ENCODE assay signal across 8 cellular contexts in the genomic region with DNA sequence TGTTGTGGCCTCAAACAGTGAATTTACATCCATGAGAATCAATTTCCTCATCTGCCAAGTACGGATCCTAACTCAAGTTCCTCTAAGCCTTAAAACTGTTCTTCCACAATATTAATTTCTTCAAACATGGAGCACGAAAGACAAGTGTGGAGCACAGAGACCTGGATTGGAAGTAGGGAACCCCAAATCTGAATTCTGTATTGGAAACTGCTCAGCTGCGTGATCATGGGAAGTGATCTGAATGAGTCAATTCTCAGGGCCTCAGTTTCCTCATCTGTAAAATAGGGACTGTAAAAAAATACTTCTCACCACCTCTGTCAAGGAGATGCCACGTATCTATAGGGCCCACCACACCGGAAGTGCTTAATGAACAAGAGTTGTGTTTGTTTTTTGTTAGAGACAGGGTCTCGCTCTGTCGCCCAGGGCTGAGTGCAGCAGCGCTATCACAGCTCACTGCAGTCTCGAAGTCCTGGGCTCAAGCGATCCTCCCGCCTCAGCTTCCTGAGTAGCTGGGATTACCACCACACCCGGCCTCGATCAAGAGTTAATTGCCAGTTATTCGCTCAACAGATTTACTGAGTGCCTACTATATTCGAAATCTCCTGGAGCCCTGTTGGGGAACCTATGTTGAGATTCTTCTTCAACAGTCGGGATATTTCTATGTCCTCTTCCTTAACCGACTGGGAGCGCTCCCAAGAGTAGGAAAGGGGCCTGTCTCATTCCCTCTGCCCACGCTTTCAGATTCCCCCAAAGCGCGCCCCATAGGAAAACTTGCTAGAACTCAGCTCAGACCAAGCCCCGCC. TPM values are rescaled to one million over a fixed set of nuclear protein-coding genes. Genes with fewer than 3 reads are reported as not detected.
A peak's percentile ranks its signal among the peaks of the same experiment; 100 is the strongest.
DNase-seq lines count a peak whose midpoint lies in the region; ATAC-seq and TF ChIP-seq lines count a peak whose summit lies in the region.

No MANE protein-coding gene starts in this region.

- 15 to 18% methylated on average over 22 of the region's 22 CpGs for WGBS in aorta, 2 donors

- ATAC-seq in aorta (ENCODE audit: low FRiP score): no peak

- H3K27ac Mint-ChIP-seq in Caco-2 (ENCODE audit: unreplicated experiment) (peak overlapping the region; percentile 98), endothelial cell (ENCODE audit: unreplicated experiment) (peak overlapping the region; percentile 82), osteocyte (ENCODE audit: unreplicated experiment) (peak overlapping the region; percentile 99)

- H3K36me3 Mint-ChIP-seq in Caco-2 (ENCODE audit: insufficient read depth, unreplicated experiment) (peaks cover 67% of the 10 kb centered on the region), endothelial cell (ENCODE audit: low read depth, unreplicated experiment) (peaks cover 21% of the 10 kb centered on the region), osteocyte (ENCODE audit: unreplicated experiment) (peaks cover 10% of the 10 kb centered on the region)

- H3K27ac ChIP-seq in OCI-LY7 (ENCODE audit: low read depth, low read length, poor library complexity, severe bottlenecking): peak overlapping the region; percentile 70
- peak overlapping the region in 1 of 2 donors; percentile 68 for H3K27ac ChIP-seq in aorta (ENCODE audit: low read depth in 1 of 2, low read length in 2 of 2)

- peaks cover 5% of the 10 kb centered on the region for H3K36me3 ChIP-seq in Caco-2 (ENCODE audit: control insufficient read depth, insufficient read depth, low read length)
- peaks cover 28% of the 10 kb centered on the region for H3K36me3 ChIP-seq in OCI-LY7 (ENCODE audit: insufficient read depth, low read length)
- H3K36me3 ChIP-seq in aorta (ENCODE audit: control insufficient read depth in 1 of 2, insufficient read depth in 2 of 2, low read length in 1 of 2): no peaks in the 10 kb centered on the region

- no peaks in the 10 kb centered on the region for H3K27me3 Mint-ChIP-seq in Caco-2 (ENCODE audit: insufficient read depth, unreplicated experiment)
- peaks cover 7% of the 10 kb centered on the region for H3K27me3 Mint-ChIP-seq in endothelial cell (ENCODE audit: unreplicated experiment)
- H3K27me3 Mint-ChIP-seq in osteocyte (ENCODE audit: unreplicated experiment): no peaks in the 10 kb centered on the region

- H2AFZ ChIP-seq in OCI-LY7 (ENCODE audit: low read length): peak overlapping the region; percentile 16; the same call in 1 of the 2 replicates

- no peaks in the 10 kb centered on the region for H4K20me1 ChIP-seq in OCI-LY7 (ENCODE audit: insufficient read depth, low read length)

- no TSS peak for BruUV-seq in Caco-2 (replicated peaks; lab: Mats Ljungman, UMichigan)
- BruUV-seq in OCI-LY7 (replicated peaks; lab: Mats Ljungman, UMichigan): TSS peak; percentile 75

- intact Hi-C loops in Caco-2 (cut with micrococcal nuclease; ENCODE audit: unreplicated experiment) (loop anchor here (1.0 kb wide), 4 partner anchors 9 to 94 kb away; a partner anchor contains a TSS), OCI-LY7 (cut with micrococcal nuclease; ENCODE audit: unreplicated experiment) (loop anchor here (1.0 kb wide), 1 partner anchor 17 kb away; a partner anchor contains a TSS), aorta (cut with DNase I) (loop anchor here in 1 of 2 donors (1.0 to 10.0 kb wide), 3 partner anchors 21 to 362 kb away; a partner anchor contains a TSS)

- TF ChIP-seq CTCF in Caco-2 (IDR thresholded peaks at IDR 0.05; ENCODE audit: insufficient read depth in 1 of 2, low read depth in 1 of 2, low read length in 1 of 2, severe bottlenecking in 1 of 2, unreplicated experiment in 1 of 2): no peak
- TF ChIP-seq CTCF in OCI-LY7 (conservative IDR thresholded peaks at IDR 0.05; ENCODE audit: low read length): no peak
- TF ChIP-seq CTCF in endothelial cell (IDR thresholded peaks at IDR 0.05; ENCODE audit: unreplicated experiment): no peak
- TF ChIP-seq CTCF in osteocyte (IDR thresholded peaks at IDR 0.05): no peak

- CTCF ChIA-PET in Caco-2 (lab: Charles Lee) (interaction anchor here (1.0 to 2.4 kb wide), 7 partner anchors 9 to 81 kb away, joined by 4 to 17 read pairs (median 10); a partner anchor contains a TSS), OCI-LY7 (lab: Charles Lee; ENCODE audit: unreplicated experiment) (no interaction called here)

- DNase-seq in Caco-2 (no peak), OCI-LY7 (ENCODE audit: low spot score) (peak; percentile 68), endothelial cell (ENCODE audit: low spot score) (no peak), osteocyte (ENCODE audit: extremely low spot score, unreplicated experiment) (no peak), NCI-H526 treated with DMSO at 0.1 percent for 48 hours (lab: John Stamatoyannopoulos, UW) (no peak), aorta (no peak), NCI-H82 treated with DMSO at 0.1 percent for 48 hours (lab: John Stamatoyannopoulos, UW; ENCODE audit: unreplicated experiment) (no peak)
- no peak for DNase-seq in stimulated activated CD4-positive, alpha-beta T cell treated with anti-CD3 and anti-CD28 coated beads, Interleukin-1b, Interleukin-23, amount 100 ng/mL, for 48 hours

- H3K9me3 Mint-ChIP-seq in Caco-2 (ENCODE audit: unreplicated experiment) (no peaks in the 10 kb centered on the region), endothelial cell (ENCODE audit: unreplicated experiment) (no peaks in the 10 kb centered on the region), osteocyte (ENCODE audit: unreplicated experiment) (no peaks in the 10 kb centered on the region)

- H3K79me2 ChIP-seq in OCI-LY7 (ENCODE audit: insufficient read depth, low read depth, low read length): peaks cover 28% of the 10 kb centered on the region

- H3K4me2 ChIP-seq in OCI-LY7 (ENCODE audit: low read length): peak overlapping the region; percentile 91

- H3K9me3 ChIP-seq in Caco-2: no peaks in the 10 kb centered on the region
- H3K9me3 ChIP-seq in OCI-LY7 (ENCODE audit: low read length): no peaks in the 10 kb centered on the region
- H3K9me3 ChIP-seq in aorta (ENCODE audit: control insufficient read depth, low read length): no peaks in the 10 kb centered on the region

- H3K4me3 Mint-ChIP-seq in Caco-2 (ENCODE audit: unreplicated experiment): peak overlapping the region; percentile 97
- H3K4me3 Mint-ChIP-seq in endothelial cell (ENCODE audit: unreplicated experiment): peak overlapping the region; percentile 90
- H3K4me3 Mint-ChIP-seq in osteocyte (ENCODE audit: unreplicated experiment): peak overlapping the region; percentile 100

- POLR2A ChIA-PET in Caco-2 (lab: Charles Lee): interaction anchor here (0.6 to 2.6 kb wide), 13 partner anchors 9 to 820 kb away, joined by 3 to 56 read pairs (median 10); a partner anchor contains a TSS
- POLR2A ChIA-PET in OCI-LY7 (lab: Charles Lee): interaction anchor here (0.6 to 1.6 kb wide), 9 partner anchors 10 to 95 kb away, joined by 3 to 8 read pairs (median 7); a partner anchor contains a TSS

- no peaks in the 10 kb centered on the region for H3K9me2 ChIP-seq in OCI-LY7 (ENCODE audit: insufficient read depth, low read length)

- H3K4me3 ChIP-seq in Caco-2 (ENCODE audit: low read depth, low read length) (peak overlapping the region; percentile 49), OCI-LY7 (ENCODE audit: low read depth, low read length, poor library complexity, severe bottlenecking) (peak overlapping the region; percentile 85), aorta (ENCODE audit: low read length in 2 of 2) (peak overlapping the region in 1 of 2 donors; percentile 29)

- H3K4me1 ChIP-seq in Caco-2: peaks cover 23% of the 10 kb centered on the region
- peaks cover 21% of the 10 kb centered on the region for H3K4me1 ChIP-seq in OCI-LY7 (ENCODE audit: insufficient read depth, low read length, poor library complexity, severe bottlenecking)
- no peaks in the 10 kb centered on the region for H3K4me1 ChIP-seq in aorta (ENCODE audit: control insufficient read depth in 1 of 2, insufficient read depth in 2 of 2, low read length in 2 of 2)

- H3K4me1 Mint-ChIP-seq in Caco-2 (ENCODE audit: low read depth, unreplicated experiment): peaks cover 9% of the 10 kb centered on the region
- peaks cover 18% of the 10 kb centered on the region for H3K4me1 Mint-ChIP-seq in endothelial cell (ENCODE audit: unreplicated experiment)
- H3K4me1 Mint-ChIP-seq in osteocyte (ENCODE audit: unreplicated experiment): peaks cover 27% of the 10 kb centered on the region

- H3K27me3 ChIP-seq in Caco-2 (replicated peaks; ENCODE audit: control insufficient read depth, insufficient read depth, low read length): no peaks in the 10 kb centered on the region
- H3K27me3 ChIP-seq in aorta (ENCODE audit: control insufficient read depth in 1 of 2, insufficient read depth in 2 of 2, low read length in 1 of 2): no peaks in the 10 kb centered on the region

RNA-seq across cellular contexts. Expression of a gene that starts 1.6 kb away (rescaled TPM):
- total RNA-seq in Caco-2 (2022): 45.2 and 52.2 TPM in 2 replicates
- 12.2 and 15.7 TPM in 2 replicates for total RNA-seq in OCI-LY7 (2014; rRNA removed; shearing (Covaris generic))
- total RNA-seq in OCI-LY7 (2022): 18.6 and 21.3 TPM in 2 replicates
- total RNA-seq in endothelial cell (ENCODE audit: unreplicated experiment): 42.9 TPM
- 31.4 and 33.4 TPM in 2 replicates for total RNA-seq in osteocyte
- total RNA-seq in aorta: 10 to 100 TPM; 34.8 to 46.3 TPM
- 10 to 100 TPM; 25.0 to 28.5 TPM for polyA plus RNA-seq in aorta

RNA-seq across cellular contexts. Expression of a gene that starts 16.7 kb away (rescaled TPM):
- 7.7 and 8.6 TPM in 2 replicates for total RNA-seq in Caco-2 (2022)
- 5.0 and 5.7 TPM in 2 replicates for total RNA-seq in OCI-LY7 (2014; rRNA removed; shearing (Covaris generic))
- 5.5 and 6.1 TPM in 2 replicates for total RNA-seq in OCI-LY7 (2022)
- total RNA-seq in endothelial cell (ENCODE audit: unreplicated experiment): 11.8 TPM
- total RNA-seq in osteocyte: 13.3 and 13.8 TPM in 2 replicates
- total RNA-seq in aorta: 10 to 100 TPM; 19.7 to 27.8 TPM
- polyA plus RNA-seq in aorta: 10 to 100 TPM; 13.0 to 15.8 TPM

RNA-seq across cellular contexts. Expression of a gene that starts 23.0 kb away (rescaled TPM):
- total RNA-seq in Caco-2 (2022) (75.2 and 101 TPM in 2 replicates), OCI-LY7 (2022) (40.3 and 45.0 TPM in 2 replicates), endothelial cell (ENCODE audit: unreplicated experiment) (17.5 TPM), osteocyte (45.6 and 51.5 TPM in 2 replicates), aorta (10 to 100 TPM; 72.3 to 77.1 TPM)
- total RNA-seq in OCI-LY7 (2014; rRNA removed; shearing (Covaris generic)): 46.0 and 48.5 TPM in 2 replicates
- 100 to 1,000 TPM in 1 of 2 donors, 10 to 100 TPM in 1; 96.8 to 134 TPM for polyA plus RNA-seq in aorta

RNA-seq across cellular contexts. Expression of a gene that starts 24.3 kb away (rescaled TPM):
- total RNA-seq in Caco-2 (2022) (0.82 and 0.97 TPM in 2 replicates), OCI-LY7 (2022) (3.3 and 4.1 TPM in 2 replicates), endothelial cell (ENCODE audit: unreplicated experiment) (0.49 TPM), osteocyte (0.48 and 0.63 TPM in 2 replicates), aorta (1 to 10 TPM; 1.3 to 3.6 TPM)
- 2.2 and 6.3 TPM in 2 replicates for total RNA-seq in OCI-LY7 (2014; rRNA removed; shearing (Covaris generic))
- polyA plus RNA-seq in aorta: 1 to 10 TPM in 1 of 2 donors, under 1 TPM in 1; 0.25 to 4.1 TPM

RNA-seq across cellular contexts. Expression of a gene that starts 29.4 kb away (rescaled TPM):
- total RNA-seq in Caco-2 (2022) (2.5 TPM in 2 replicates), OCI-LY7 (2022) (4.0 and 4.9 TPM in 2 replicates), endothelial cell (ENCODE audit: unreplicated experiment) (6.7 TPM), osteocyte (5.0 and 5.7 TPM in 2 replicates), aorta (1 to 10 TPM; 4.9 to 7.6 TPM)
- 1.8 and 2.2 TPM in 2 replicates for total RNA-seq in OCI-LY7 (2014; rRNA removed; shearing (Covaris generic))
- 1 to 10 TPM; 3.1 to 5.2 TPM for polyA plus RNA-seq in aorta
